In the genomic region with DNA sequence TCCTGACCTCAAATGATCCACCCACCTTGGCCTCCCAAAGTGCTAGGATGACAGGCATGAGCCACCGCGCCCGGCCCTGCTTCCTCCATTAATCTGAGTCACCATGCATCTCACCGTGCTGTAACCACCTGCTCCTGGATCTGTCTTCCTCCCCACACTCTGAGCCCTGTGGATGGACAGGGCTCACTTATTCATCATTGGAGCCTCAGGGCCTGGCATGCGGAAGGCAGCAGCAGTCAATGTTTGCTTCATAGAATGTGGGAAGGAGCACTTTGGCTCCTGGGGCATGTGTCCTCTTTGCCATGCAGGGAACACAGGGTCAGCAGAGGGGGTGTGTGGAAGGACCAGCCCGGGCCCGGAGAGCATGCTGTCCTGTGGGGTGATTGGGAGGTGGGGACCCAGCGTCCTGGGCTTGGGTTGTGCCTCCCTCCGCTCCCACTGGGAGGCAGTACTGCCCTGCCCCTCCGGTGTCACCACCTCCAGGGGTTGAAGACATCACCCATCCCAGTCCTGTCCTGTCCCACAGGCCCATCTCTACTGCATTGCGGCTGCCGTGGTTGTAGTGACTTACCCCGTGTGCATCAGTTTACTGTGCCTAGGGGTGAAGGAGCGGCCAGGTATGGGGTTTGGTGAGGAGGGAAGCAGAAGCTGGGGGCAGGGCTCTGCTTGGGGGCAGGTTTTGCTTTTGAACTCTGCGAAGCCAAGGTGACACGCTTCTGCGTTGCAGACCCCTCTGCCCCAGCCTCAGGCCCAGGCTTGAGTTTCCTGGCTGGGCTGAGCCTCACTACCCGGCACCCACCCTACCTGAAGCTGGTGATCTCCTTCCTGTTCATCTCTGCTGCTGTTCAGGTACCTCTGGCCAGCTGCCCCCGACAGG, we compare ENCODE assay signal across 1 cellular context.
TF ChIP-seq lines count a peak whose summit lies in the region.

No MANE protein-coding gene starts in this region.

TF ChIP-seq in IMR-90, 13 proteins besides CTCF, POLR2A, EP300 and RAD21:
- TF ChIP-seq CHD1 (IDR thresholded peaks at IDR 0.05; ENCODE audit: low read depth, low read length), result no peak
- TF ChIP-seq BHLHE40 (IDR thresholded peaks at IDR 0.05; ENCODE audit: low read depth, low read length), result no peak
- TF ChIP-seq, protein P1, sequence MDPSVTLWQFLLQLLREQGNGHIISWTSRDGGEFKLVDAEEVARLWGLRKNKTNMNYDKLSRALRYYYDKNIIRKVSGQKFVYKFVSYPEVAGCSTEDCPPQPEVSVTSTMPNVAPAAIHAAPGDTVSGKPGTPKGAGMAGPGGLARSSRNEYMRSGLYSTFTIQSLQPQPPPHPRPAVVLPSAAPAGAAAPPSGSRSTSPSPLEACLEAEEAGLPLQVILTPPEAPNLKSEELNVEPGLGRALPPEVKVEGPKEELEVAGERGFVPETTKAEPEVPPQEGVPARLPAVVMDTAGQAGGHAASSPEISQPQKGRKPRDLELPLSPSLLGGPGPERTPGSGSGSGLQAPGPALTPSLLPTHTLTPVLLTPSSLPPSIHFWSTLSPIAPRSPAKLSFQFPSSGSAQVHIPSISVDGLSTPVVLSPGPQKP (IDR thresholded peaks at IDR 0.05; ENCODE audit: borderline replicate concordance, low read depth, low read length), result no peak
- no peak for TF ChIP-seq MXI1 (IDR thresholded peaks at IDR 0.05; ENCODE audit: borderline replicate concordance, low read depth, low read length)
- no peak for TF ChIP-seq RCOR1 (IDR thresholded peaks at IDR 0.05; ENCODE audit: insufficient replicate concordance, low read length)
- no peak for TF ChIP-seq CEBPB (IDR thresholded peaks at IDR 0.05; ENCODE audit: low read depth, low read length)
- TF ChIP-seq FOS (IDR thresholded peaks at IDR 0.05; ENCODE audit: low read depth, low read length), result no peak
- no peak for TF ChIP-seq NFE2L2 (IDR thresholded peaks at IDR 0.05; ENCODE audit: low read depth, low read length)
- no peak for TF ChIP-seq MAFK (IDR thresholded peaks at IDR 0.05; ENCODE audit: low read depth, low read length)
- no peak for TF ChIP-seq MAZ (IDR thresholded peaks at IDR 0.05; ENCODE audit: borderline replicate concordance, low read depth, low read length)
- TF ChIP-seq SMC3 (IDR thresholded peaks at IDR 0.05; ENCODE audit: low read depth, low read length), result no peak
- TF ChIP-seq RFX5 (IDR thresholded peaks at IDR 0.05; ENCODE audit: low read depth, low read length), result no peak
- TF ChIP-seq USF2 (IDR thresholded peaks at IDR 0.05; ENCODE audit: low read depth, low read length), result no peak
